ENCODE assay signal across 21 cellular contexts in the genomic region with DNA sequence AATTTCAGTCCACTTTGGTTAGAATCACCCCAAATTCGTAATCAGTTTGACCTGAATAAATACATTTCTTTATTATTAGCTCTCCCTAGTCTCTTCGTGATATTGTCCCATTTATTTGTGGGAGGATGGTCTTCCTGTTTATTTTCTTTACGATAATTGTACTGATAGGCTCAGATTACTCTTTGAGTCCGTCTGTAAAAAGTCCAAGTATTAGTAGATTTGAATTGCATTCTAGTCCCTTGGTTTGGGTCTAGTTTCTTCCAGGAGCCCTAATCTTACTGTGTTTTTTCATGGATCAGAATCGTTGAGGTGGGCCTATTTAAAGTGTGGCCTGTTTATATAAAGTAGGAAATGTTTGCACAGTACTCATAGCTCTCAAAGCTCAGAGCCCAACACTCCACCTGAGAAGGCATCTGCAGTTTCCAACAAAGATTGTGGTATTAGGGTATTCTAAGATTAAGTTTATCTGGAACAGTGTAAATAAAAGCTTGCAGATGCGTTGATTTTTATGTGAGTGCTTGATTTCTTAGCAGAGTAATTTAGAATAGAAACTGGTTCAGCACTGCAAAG.
"Had no signal": no experiment of that assay in that cellular context is flagged by ENCODE, and none has a peak within 500 bp of the region (broad histone marks: within the 10 kb centered on the region; RNA-seq: fewer than 3 reads in every experiment).

No MANE protein-coding gene starts in this region.

- H3K4me3 ChIP-seq: adrenal gland, breast epithelium had no signal

- H3K36me3 ChIP-seq: adrenal gland, breast epithelium had no signal

- H3K27ac ChIP-seq: adrenal gland, breast epithelium had no signal

- ATAC-seq: activated CD4-positive, alpha-beta T cell treated with anti-CD3 and anti-CD28 coated beads for 36 hours; PC-3 had no signal

- DNase-seq: activated CD4-positive, alpha-beta memory T cell treated with anti-CD3 and anti-CD28 coated beads, Interleukin-2, amount 10 ng/mL, durations not matched to agents 7 days and 5 days; activated CD4-positive, alpha-beta T cell treated with anti-CD3 and anti-CD28 coated beads for 36 hours; activated CD4-positive, alpha-beta T cell treated with anti-CD3 and anti-CD28 coated beads, Interleukin-2, amount 50 U/mL, for 1 hour; activated CD4-positive, CD25-positive, alpha-beta regulatory T cell; activated naive CD4-positive, alpha-beta T cell treated with anti-CD3 and anti-CD28 coated beads, Interleukin-2, amount 50 U/mL, for 16 hours; activated naive CD8-positive, alpha-beta T cell treated with anti-CD3 and anti-CD28 coated beads, Interleukin-2, amount 10 ng/mL, durations not matched to agents 7 days and 5 days; activated T-cell treated with anti-CD3 and anti-CD28 coated beads for 4 hours; activated T-cell treated with anti-CD3 and anti-CD28 coated beads, Interleukin-2, amount 50 U/mL, for 48 hours; adrenal gland; anterior cingulate cortex; caudate nucleus; Karpas-422; MM.1S; NCI-H1105; NCI-H1436; NCI-H1694 treated with DMSO at 0.1 percent for 48 hours; NCI-H2029 treated with DMSO at 0.1 percent for 48 hours; NCI-H510A treated with DMSO at 0.1 percent for 48 hours; PC-3; SHP77 treated with DMSO at 0.1 percent for 48 hours had no signal

- H3K4me1 ChIP-seq: adrenal gland, breast epithelium had no signal

- H3K9me3 ChIP-seq: adrenal gland, breast epithelium had no signal

- H3K27me3 ChIP-seq: adrenal gland, breast epithelium had no signal
